ENCODE assay signal across 7 cellular contexts in genomic region chr7:35053488-35054175, GRCh38. TPM values are rescaled to one million over a fixed set of nuclear protein-coding genes. Genes with fewer than 3 reads are reported as not detected.
DNase-seq lines count a peak whose midpoint lies in the region; ATAC-seq and TF ChIP-seq lines count a peak whose summit lies in the region.
"Not testable (repeated sequence)": the region's sequence is repeated elsewhere in the genome, so short reads cannot be mapped to it uniquely, and the experiment has no call there.

No MANE protein-coding gene starts in this region.

- TF ChIP-seq CTCF in astrocyte of the spinal cord (IDR thresholded peaks at IDR 0.05; ENCODE audit: low read depth, low read length); epithelial cell of esophagus (IDR thresholded peaks at IDR 0.05; ENCODE audit: insufficient read depth, low read depth, low read length, missing control alignments): not testable (repeated sequence)

- peak overlapping the region; percentile 65 for H3K27ac ChIP-seq in SJCRH30
- H3K27ac ChIP-seq in neuronal stem cell (replicated peaks; ENCODE audit: low read length) = not testable (repeated sequence)

- not testable (repeated sequence) for H3K79me1 ChIP-seq in neuronal stem cell (ENCODE audit: low read depth, low read length)

- peaks cover 24% of the 10 kb centered on the region for H3K4me1 ChIP-seq in SJCRH30
- not testable (repeated sequence) for H3K4me1 ChIP-seq in neuronal stem cell (ENCODE audit: control insufficient read depth in 2 of 2, insufficient read depth in 1 of 2, low read depth in 1 of 2, low read length in 2 of 2)

- H3K27me3 ChIP-seq in SJCRH30; neuronal stem cell (ENCODE audit: control insufficient read depth in 3 of 3, insufficient read depth in 3 of 3, low read depth in 1 of 3, low read length in 3 of 3): not testable (repeated sequence)

- not testable (repeated sequence) for H3K9ac ChIP-seq in neuronal stem cell (ENCODE audit: low read depth, low read length, poor library complexity)

- H2AK5ac ChIP-seq in neuronal stem cell (ENCODE audit: low read depth, low read length) = not testable (repeated sequence)

- peak overlapping the region; percentile 17 for H2AFZ ChIP-seq in neuronal stem cell (ENCODE audit: low read length)

- not testable (repeated sequence) for H2BK5ac ChIP-seq in neuronal stem cell (ENCODE audit: low read length)

- H3K14ac ChIP-seq in neuronal stem cell (ENCODE audit: low read length) = not testable (repeated sequence)

- not testable (repeated sequence) for H2BK15ac ChIP-seq in neuronal stem cell (ENCODE audit: low read length)

- H3K36me3 ChIP-seq in SJCRH30; neuronal stem cell (replicated peaks in 1 of 2; ENCODE audit: control insufficient read depth in 2 of 2, insufficient read depth in 2 of 2, low read length in 2 of 2): not testable (repeated sequence)

- not testable (repeated sequence) for H2BK120ac ChIP-seq in neuronal stem cell (ENCODE audit: low read depth, low read length)

- H2BK12ac ChIP-seq in neuronal stem cell (ENCODE audit: low read length) = not testable (repeated sequence)

- not testable (repeated sequence) for H3K4me2 ChIP-seq in neuronal stem cell (ENCODE audit: insufficient read depth, low read length, poor library complexity, severe bottlenecking)

- not testable (repeated sequence) for H4K91ac ChIP-seq in neuronal stem cell (ENCODE audit: low read depth, low read length, poor library complexity)

- ATAC-seq in left ventricle myocardium superior = peak; percentile 26

- WGBS in neuronal stem cell (ENCODE audit: extremely low coverage in 2 of 2, insufficient read length in 2 of 2, insufficient replicate concordance in 1 of 2), 2 donors = no CpG with 5 or more reads among the region's 4 CpGs

- DNase-seq in Daoy (ENCODE audit: low read depth) = peak; percentile 72
- peak; percentile 88 for DNase-seq in HT1080 (ENCODE audit: low read depth)
- peak; percentile 77 to 78 for DNase-seq in SJCRH30
- peak; percentile 44 for DNase-seq in astrocyte of the spinal cord (ENCODE audit: low read depth, low spot score)
- peak; percentile 15 for DNase-seq in epithelial cell of esophagus (ENCODE audit: low read depth)
- DNase-seq in left ventricle myocardium superior; neuronal stem cell (ENCODE audit: low spot score): not testable (repeated sequence)

- not testable (repeated sequence) for H3K9me3 ChIP-seq in SJCRH30 (replicated peaks); neuronal stem cell (replicated peaks in 1 of 2; ENCODE audit: control insufficient read depth in 2 of 2, insufficient read depth in 1 of 2, low read depth in 1 of 2, low read length in 2 of 2)

- not testable (repeated sequence) for H3K18ac ChIP-seq in neuronal stem cell (ENCODE audit: low read length)

- H4K8ac ChIP-seq in neuronal stem cell (ENCODE audit: low read depth, low read length) = not testable (repeated sequence)

- intact Hi-C loops in left ventricle myocardium superior (cut with micrococcal nuclease) = not testable (repeated sequence)

- H3K23ac ChIP-seq in neuronal stem cell (ENCODE audit: low read depth, low read length, poor library complexity) = not testable (repeated sequence)

- not testable (repeated sequence) for H3K4me3 ChIP-seq in SJCRH30; astrocyte of the spinal cord (ENCODE audit: low read depth, low read length); epithelial cell of esophagus (ENCODE audit: low read length); neuronal stem cell (ENCODE audit: low read length in 2 of 2)

- not testable (repeated sequence) for H3K4ac ChIP-seq in neuronal stem cell (ENCODE audit: low read length)

- in situ Hi-C loops in astrocyte of the spinal cord (cut with HindIII; ENCODE audit: low sequenced_read_pairs) = not testable (repeated sequence)

RNA-seq across cellular contexts. Expression of gene DPY19L1, which starts 16.3 kb away (rescaled TPM):
- total RNA-seq in Daoy (2014; rRNA removed; shearing (Covaris generic)) = 57.8 and 57.9 TPM in 2 replicates
- 47.8 and 58.3 TPM in 2 replicates for total RNA-seq in HT1080 (2014; rRNA removed; shearing (Covaris generic))
- polyA plus RNA-seq in HT1080 (2015; cell fraction: cytosol; rRNA removed) = 63.4 and 85.0 TPM in 2 replicates
- 67.7 and 80.4 TPM in 2 replicates for polyA plus RNA-seq in HT1080 (2015; cell fraction: nucleus; rRNA removed)
- 45.8 and 46.2 TPM in 2 replicates for total RNA-seq in SJCRH30 (2014; rRNA removed; shearing (Covaris generic))
- total RNA-seq in left ventricle myocardium superior = 25.0 TPM
- polyA plus RNA-seq in neuronal stem cell (2013, experiment 1 of 2) = 19.7 TPM
- polyA plus RNA-seq in neuronal stem cell (2013, experiment 2 of 2) = 19.8 TPM
